ENCODE assay signal across 1 cellular context in the genomic region with DNA sequence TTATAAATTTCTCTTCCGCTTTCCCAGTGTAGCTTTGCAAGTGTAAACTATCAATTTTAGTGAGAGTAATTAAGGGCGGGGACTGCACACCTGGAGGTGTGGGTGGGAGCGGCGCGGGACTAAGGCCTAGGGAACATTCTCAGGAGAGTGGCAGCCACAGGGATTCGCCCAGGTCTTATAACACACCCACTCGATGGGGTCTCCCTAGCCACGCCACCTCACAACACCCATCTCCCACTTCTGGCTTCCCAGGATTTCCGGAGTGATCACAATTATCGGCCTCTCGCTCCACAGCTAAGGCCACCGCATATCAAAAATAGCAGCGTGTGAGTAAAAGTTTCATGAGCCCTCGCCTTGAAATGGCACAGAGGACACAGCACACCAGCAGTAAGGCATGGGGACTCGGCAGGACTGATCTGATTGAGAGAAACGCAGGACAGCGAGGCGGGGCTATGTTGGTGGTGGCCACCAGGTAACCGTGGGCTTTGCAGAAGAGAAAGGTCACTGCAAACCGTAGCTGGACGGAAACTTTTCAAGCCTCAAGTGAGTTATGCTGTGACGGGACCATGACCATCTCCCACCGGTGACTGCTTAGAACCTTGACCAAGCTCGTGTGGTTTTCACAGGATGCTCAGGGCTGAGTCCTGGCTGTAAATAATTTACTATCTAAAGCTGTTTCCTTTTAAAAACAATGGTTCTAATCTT.
TF ChIP-seq lines count a peak whose summit lies in the region.

No MANE protein-coding gene starts in this region.

TF ChIP-seq in GM12878, 131 proteins besides CTCF, POLR2A, EP300 and RAD21 (continued from another document):
- TF ChIP-seq, protein P1, sequence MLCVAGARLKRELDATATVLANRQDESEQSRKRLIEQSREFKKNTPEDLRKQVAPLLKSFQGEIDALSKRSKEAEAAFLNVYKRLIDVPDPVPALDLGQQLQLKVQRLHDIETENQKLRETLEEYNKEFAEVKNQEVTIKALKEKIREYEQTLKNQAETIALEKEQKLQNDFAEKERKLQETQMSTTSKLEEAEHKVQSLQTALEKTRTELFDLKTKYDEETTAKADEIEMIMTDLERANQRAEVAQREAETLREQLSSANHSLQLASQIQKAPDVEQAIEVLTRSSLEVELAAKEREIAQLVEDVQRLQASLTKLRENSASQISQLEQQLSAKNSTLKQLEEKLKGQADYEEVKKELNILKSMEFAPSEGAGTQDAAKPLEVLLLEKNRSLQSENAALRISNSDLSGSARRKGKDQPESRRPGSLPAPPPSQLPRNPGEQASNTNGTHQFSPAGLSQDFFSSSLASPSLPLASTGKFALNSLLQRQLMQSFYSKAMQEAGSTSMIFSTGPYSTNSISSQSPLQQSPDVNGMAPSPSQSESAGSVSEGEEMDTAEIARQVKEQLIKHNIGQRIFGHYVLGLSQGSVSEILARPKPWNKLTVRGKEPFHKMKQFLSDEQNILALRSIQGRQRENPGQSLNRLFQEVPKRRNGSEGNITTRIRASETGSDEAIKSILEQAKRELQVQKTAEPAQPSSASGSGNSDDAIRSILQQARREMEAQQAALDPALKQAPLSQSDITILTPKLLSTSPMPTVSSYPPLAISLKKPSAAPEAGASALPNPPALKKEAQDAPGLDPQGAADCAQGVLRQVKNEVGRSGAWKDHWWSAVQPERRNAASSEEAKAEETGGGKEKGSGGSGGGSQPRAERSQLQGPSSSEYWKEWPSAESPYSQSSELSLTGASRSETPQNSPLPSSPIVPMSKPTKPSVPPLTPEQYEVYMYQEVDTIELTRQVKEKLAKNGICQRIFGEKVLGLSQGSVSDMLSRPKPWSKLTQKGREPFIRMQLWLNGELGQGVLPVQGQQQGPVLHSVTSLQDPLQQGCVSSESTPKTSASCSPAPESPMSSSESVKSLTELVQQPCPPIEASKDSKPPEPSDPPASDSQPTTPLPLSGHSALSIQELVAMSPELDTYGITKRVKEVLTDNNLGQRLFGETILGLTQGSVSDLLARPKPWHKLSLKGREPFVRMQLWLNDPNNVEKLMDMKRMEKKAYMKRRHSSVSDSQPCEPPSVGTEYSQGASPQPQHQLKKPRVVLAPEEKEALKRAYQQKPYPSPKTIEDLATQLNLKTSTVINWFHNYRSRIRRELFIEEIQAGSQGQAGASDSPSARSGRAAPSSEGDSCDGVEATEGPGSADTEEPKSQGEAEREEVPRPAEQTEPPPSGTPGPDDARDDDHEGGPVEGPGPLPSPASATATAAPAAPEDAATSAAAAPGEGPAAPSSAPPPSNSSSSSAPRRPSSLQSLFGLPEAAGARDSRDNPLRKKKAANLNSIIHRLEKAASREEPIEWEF (IDR thresholded peaks at IDR 0.05; ENCODE audit: insufficient replicate concordance, low read depth, low read length) = no peak
- TF ChIP-seq CHD4 (IDR thresholded peaks at IDR 0.05) (no peak), RCOR1 (conservative IDR thresholded peaks at IDR 0.05; ENCODE audit: low read depth, low read length) (no peak), STAT3 (IDR thresholded peaks at IDR 0.05; ENCODE audit: low read depth, low read length) (no peak), FOXM1 (IDR thresholded peaks at IDR 0.05; ENCODE audit: low read depth, low read length) (no peak), SIX5 (IDR thresholded peaks at IDR 0.05; ENCODE audit: low read depth, low read length, severe bottlenecking) (no peak), CREM (IDR thresholded peaks at IDR 0.05; ENCODE audit: low read depth) (no peak), NFXL1 (IDR thresholded peaks at IDR 0.05; ENCODE audit: borderline replicate concordance) (no peak), RB1 (IDR thresholded peaks at IDR 0.05; ENCODE audit: borderline replicate concordance) (no peak), ZNF622 (IDR thresholded peaks at IDR 0.05) (no peak), ZNF24 (IDR thresholded peaks at IDR 0.05) (no peak)
- TF ChIP-seq, protein P2, sequence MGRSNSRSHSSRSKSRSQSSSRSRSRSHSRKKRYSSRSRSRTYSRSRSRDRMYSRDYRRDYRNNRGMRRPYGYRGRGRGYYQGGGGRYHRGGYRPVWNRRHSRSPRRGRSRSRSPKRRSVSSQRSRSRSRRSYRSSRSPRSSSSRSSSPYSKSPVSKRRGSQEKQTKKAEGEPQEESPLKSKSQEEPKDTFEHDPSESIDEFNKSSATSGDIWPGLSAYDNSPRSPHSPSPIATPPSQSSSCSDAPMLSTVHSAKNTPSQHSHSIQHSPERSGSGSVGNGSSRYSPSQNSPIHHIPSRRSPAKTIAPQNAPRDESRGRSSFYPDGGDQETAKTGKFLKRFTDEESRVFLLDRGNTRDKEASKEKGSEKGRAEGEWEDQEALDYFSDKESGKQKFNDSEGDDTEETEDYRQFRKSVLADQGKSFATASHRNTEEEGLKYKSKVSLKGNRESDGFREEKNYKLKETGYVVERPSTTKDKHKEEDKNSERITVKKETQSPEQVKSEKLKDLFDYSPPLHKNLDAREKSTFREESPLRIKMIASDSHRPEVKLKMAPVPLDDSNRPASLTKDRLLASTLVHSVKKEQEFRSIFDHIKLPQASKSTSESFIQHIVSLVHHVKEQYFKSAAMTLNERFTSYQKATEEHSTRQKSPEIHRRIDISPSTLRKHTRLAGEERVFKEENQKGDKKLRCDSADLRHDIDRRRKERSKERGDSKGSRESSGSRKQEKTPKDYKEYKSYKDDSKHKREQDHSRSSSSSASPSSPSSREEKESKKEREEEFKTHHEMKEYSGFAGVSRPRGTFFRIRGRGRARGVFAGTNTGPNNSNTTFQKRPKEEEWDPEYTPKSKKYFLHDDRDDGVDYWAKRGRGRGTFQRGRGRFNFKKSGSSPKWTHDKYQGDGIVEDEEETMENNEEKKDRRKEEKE (IDR thresholded peaks at IDR 0.05) = no peak
- TF ChIP-seq, protein P3, sequence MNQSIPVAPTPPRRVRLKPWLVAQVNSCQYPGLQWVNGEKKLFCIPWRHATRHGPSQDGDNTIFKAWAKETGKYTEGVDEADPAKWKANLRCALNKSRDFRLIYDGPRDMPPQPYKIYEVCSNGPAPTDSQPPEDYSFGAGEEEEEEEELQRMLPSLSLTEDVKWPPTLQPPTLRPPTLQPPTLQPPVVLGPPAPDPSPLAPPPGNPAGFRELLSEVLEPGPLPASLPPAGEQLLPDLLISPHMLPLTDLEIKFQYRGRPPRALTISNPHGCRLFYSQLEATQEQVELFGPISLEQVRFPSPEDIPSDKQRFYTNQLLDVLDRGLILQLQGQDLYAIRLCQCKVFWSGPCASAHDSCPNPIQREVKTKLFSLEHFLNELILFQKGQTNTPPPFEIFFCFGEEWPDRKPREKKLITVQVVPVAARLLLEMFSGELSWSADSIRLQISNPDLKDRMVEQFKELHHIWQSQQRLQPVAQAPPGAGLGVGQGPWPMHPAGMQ (IDR thresholded peaks at IDR 0.05; ENCODE audit: borderline replicate concordance) = no peak
- TF ChIP-seq, protein P4, sequence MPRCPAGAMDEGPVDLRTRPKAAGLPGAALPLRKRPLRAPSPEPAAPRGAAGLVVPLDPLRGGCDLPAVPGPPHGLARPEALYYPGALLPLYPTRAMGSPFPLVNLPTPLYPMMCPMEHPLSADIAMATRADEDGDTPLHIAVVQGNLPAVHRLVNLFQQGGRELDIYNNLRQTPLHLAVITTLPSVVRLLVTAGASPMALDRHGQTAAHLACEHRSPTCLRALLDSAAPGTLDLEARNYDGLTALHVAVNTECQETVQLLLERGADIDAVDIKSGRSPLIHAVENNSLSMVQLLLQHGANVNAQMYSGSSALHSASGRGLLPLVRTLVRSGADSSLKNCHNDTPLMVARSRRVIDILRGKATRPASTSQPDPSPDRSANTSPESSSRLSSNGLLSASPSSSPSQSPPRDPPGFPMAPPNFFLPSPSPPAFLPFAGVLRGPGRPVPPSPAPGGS (IDR thresholded peaks at IDR 0.05; ENCODE audit: borderline replicate concordance, insufficient read depth, low read depth, low read length, poor library complexity, severe bottlenecking) = no peak
